In genomic region chr1:32458798-32459197, GRCh38 we compare ENCODE assay signal across 4 cellular contexts. TPM values are rescaled to one million over a fixed set of nuclear protein-coding genes. Genes with fewer than 3 reads are reported as not detected.
"Had no signal": no experiment of that assay in that cellular context is flagged by ENCODE, and none has a peak within 500 bp of the region (broad histone marks: within the 10 kb centered on the region; RNA-seq: fewer than 3 reads in every experiment).

No MANE protein-coding gene starts in this region.

RNA-seq across cellular contexts. Expression of gene ZBTB8B, which starts 6.1 kb away (rescaled TPM):
- total RNA-seq: natural killer cell treated with Interleukin-12 subunit alpha and Interleukin-12 subunit beta and Interleukin-15 and Interleukin-18, amount 100 ng/mL, for 72 hours; posterior vena cava; thoracic aorta; vagina had no signal
